Comparison of ENCODE assay signal across 8 cellular contexts in the genomic region with DNA sequence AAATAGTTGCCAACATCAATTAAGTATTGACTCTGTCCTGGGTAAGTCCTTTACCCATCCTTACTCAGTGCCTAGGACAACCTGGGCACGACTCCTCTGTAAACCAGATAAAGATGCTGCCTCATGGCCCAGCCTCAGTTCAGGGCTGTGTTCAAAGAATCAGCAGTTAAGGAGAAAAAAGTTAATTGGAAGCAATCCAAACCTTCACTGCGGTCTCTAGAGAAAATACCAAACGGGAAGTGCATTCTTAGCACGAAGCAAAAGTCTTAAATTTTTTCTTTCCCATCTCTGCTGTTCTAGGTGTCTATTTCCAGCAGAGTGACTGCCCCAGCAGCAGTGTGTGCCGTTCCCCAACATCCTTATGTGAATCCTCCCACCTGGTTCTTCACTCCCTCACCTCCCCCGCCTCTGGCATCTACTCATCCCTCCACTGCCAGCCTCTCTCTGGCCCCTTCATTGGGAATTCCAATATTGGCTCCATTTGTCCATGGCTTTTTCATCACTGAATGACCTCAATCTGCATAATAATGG. TPM values are rescaled to one million over a fixed set of nuclear protein-coding genes. Genes with fewer than 3 reads are reported as not detected.
DNase-seq lines count a peak whose midpoint lies in the region; ATAC-seq and TF ChIP-seq lines count a peak whose summit lies in the region.

No MANE protein-coding gene starts in this region.

- peak; percentile 70 for ATAC-seq in GM21529 (IDR thresholded peaks at IDR 0.05; ENCODE audit: unreplicated experiment)
- ATAC-seq in HG03565 (IDR thresholded peaks at IDR 0.05; ENCODE audit: unreplicated experiment) = no peak

- CTCF ChIA-PET in BJ (lab: Yijun Ruan, JAX) = no interaction called here

- H3K4me1 ChIP-seq in ascending aorta = no peaks in the 10 kb centered on the region
- no peaks in the 10 kb centered on the region for H3K4me1 ChIP-seq in Peyer's patch

- POLR2A ChIA-PET in BJ (lab: Charles Lee) = no interaction called here

- TF ChIP-seq CTCF in BJ (IDR thresholded peaks at IDR 0.05; ENCODE audit: insufficient read depth, low read depth, low read length) = no peak
- TF ChIP-seq CTCF in GM10266 (IDR thresholded peaks at IDR 0.05; ENCODE audit: control insufficient read depth, insufficient read depth, low read depth, missing control alignments) = no peak
- TF ChIP-seq CTCF in ascending aorta (IDR thresholded peaks at IDR 0.05) = no peak
- TF ChIP-seq CTCF in Peyer's patch (IDR thresholded peaks at IDR 0.05) = no peak

- H3K9me3 ChIP-seq in ascending aorta (no peaks in the 10 kb centered on the region), Peyer's patch (no peaks in the 10 kb centered on the region)

- DNase-seq in BJ (ENCODE audit: low read depth) (peak; percentile 83), NAMALWA (ENCODE audit: low spot score) (peak; percentile 6), fibroblast of the conjunctiva (ENCODE audit: low read depth) (peak; percentile 48), GM10266 (ENCODE audit: extremely low spot score) (no peak), ascending aorta (ENCODE audit: low spot score in 2 of 2) (no peak), Peyer's patch (no peak)

- H3K27me3 ChIP-seq in BJ (ENCODE audit: control insufficient read depth, insufficient read depth, low read length) = peaks cover 2% of the 10 kb centered on the region; the same call in 1 of the 2 replicates
- H3K27me3 ChIP-seq in ascending aorta = no peaks in the 10 kb centered on the region
- H3K27me3 ChIP-seq in Peyer's patch = no peaks in the 10 kb centered on the region

- H3K36me3 ChIP-seq in BJ (ENCODE audit: control insufficient read depth, insufficient read depth, low read length) (no peaks in the 10 kb centered on the region), ascending aorta (no peaks in the 10 kb centered on the region), Peyer's patch (no peaks in the 10 kb centered on the region)

- no peak for TF ChIP-seq POLR2A in Peyer's patch (IDR thresholded peaks at IDR 0.05)

- H3K4me3 ChIP-seq in BJ (ENCODE audit: low read depth, low read length) = no peak overlapping the region
- H3K4me3 ChIP-seq in ascending aorta = peak overlapping the region in 1 of 2 donors; percentile 5
- no peak overlapping the region for H3K4me3 ChIP-seq in Peyer's patch

- intact Hi-C loops in ascending aorta (cut with DNase I) = no loop called here

- H3K27ac ChIP-seq in ascending aorta (no peak overlapping the region), Peyer's patch (no peak overlapping the region)

RNA-seq across cellular contexts. Expression of a gene that starts 23.2 kb away (rescaled TPM):
- polyA plus RNA-seq in BJ (2011; rRNA removed) = 0.05 and 0.06 TPM in 2 replicates
- polyA minus RNA-seq in BJ (2011; rRNA and poly(A)+ RNA removed) = 0.14 and 0.31 TPM in 2 replicates
- not detected for total RNA-seq in ascending aorta
- 1 to 10 TPM in 1 of 4 donors, not detected in 3; 2.5 TPM for total RNA-seq in Peyer's patch

Comparison
In these comparisons a context has a peak if more than half of its experiments do, and no peak if none do; other contexts are left out.
1. DNase-seq: peak in BJ (single experiment), NAMALWA (single experiment) and fibroblast of the conjunctiva (single experiment); none in GM10266 (single experiment), ascending aorta (0 of 2) and Peyer's patch (0 of 3).